In genomic region chrX:13666836-13667235, GRCh38 we compare ENCODE assay signal across 14 cellular contexts. TPM values are rescaled to one million over a fixed set of nuclear protein-coding genes. Genes with fewer than 3 reads are reported as not detected.
DNase-seq lines count a peak whose midpoint lies in the region; ATAC-seq and TF ChIP-seq lines count a peak whose summit lies in the region.
"Had no signal": no experiment of that assay in that cellular context is flagged by ENCODE, and none has a peak within 500 bp of the region (broad histone marks: within the 10 kb centered on the region; RNA-seq: fewer than 3 reads in every experiment).

No MANE protein-coding gene starts in this region.

- TF ChIP-seq CTCF in VCaP (conservative IDR thresholded peaks at IDR 0.05), result no peak
- TF ChIP-seq CTCF in GM20000 (IDR thresholded peaks at IDR 0.05; ENCODE audit: extremely low read depth, missing control alignments), result no peak

- ATAC-seq in left ventricle myocardium superior (peak; percentile 56), GM18858 (IDR thresholded peaks at IDR 0.05; ENCODE audit: unreplicated experiment) (no peak)
- ATAC-seq: esophagus mucosa, GM23338 had no signal

- H3K27ac ChIP-seq in VCaP, result peak overlapping the region; percentile 89

- intact Hi-C loops in left ventricle myocardium superior (cut with micrococcal nuclease), result no loop called here

- DNase-seq in DMS153 (lab: John Stamatoyannopoulos, UW) (peak; percentile 0), DMS153 treated with DMSO at 0.1 percent for 48 hours (lab: John Stamatoyannopoulos, UW; ENCODE audit: unreplicated experiment) (no peak), left ventricle myocardium superior (peak; percentile 45), superior temporal gyrus (ENCODE audit: extremely low spot score) (peak; percentile 76), GM20000 (ENCODE audit: low spot score) (no peak), NCI-H345 (lab: John Stamatoyannopoulos, UW) (no peak)
- DNase-seq: activated gamma-delta T cell, dermis blood vessel endothelial cell, naive B cell, NCI-H187 treated with DMSO at 0.1 percent for 48 hours had no signal

RNA-seq across cellular contexts. Expression of gene TCEANC, which starts 13.9 kb away (rescaled TPM):
- total RNA-seq in left ventricle myocardium superior, result 5.9 TPM

RNA-seq across cellular contexts. Expression of gene RAB9A, which starts 22.1 kb away (rescaled TPM):
- 25.1 TPM for total RNA-seq in left ventricle myocardium superior

Comparison
In these comparisons a context has a peak if more than half of its experiments do, and no peak if none do; other contexts are left out.
1. DNase-seq: peak in DMS153 (single experiment), left ventricle myocardium superior (single experiment) and superior temporal gyrus (single experiment); none in DMS153 treated with DMSO at 0.1 percent for 48 hours (single experiment), GM20000 (single experiment) and NCI-H345 (single experiment).